Comparison of ENCODE assay signal across 8 cellular contexts in the genomic region with DNA sequence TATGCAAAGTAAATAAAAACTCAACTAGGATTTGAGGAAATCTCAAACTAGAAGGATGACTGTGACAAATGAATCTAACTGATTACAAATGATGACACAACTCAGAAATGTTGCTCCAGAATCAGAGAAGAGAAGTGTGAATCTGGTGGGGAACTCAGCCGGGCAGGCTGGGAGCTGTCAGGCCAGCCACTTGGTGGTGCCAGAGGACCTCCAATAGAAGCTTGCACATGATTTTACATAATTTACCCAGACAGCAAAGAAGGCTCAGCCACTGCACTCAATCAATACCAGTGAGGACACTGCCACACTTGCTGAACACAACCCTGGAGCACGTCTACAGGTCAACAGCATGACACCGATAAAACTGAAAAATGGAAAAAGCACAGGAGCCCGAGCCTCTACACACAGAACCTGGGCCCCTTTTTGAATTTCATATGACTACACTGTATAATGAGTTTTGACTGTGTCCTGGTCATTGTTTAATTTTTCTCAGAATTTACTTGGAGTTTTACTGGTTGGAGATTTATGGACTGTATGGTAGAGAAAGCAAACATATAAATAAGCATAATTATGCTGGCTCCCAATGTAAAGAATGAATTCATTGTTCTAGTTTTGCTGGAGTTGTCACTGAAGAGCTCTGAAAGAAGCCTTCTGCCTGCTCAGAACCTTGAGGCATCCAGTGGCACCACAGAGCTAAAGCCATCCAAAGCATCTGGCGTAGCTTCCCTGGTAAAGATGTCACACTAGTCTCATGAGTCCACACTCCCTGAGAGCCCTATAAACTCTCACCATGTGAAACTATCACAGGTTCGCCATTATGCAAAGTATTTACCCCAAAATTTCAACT.
A peak's percentile ranks its signal among the peaks of the same experiment; 100 is the strongest.
DNase-seq lines count a peak whose midpoint lies in the region; ATAC-seq, FAIRE-seq and TF ChIP-seq lines count a peak whose summit lies in the region.

No MANE protein-coding gene starts in this region.

- TF ChIP-seq EP300 in Ishikawa (IDR thresholded peaks at IDR 0.05; ENCODE audit: borderline replicate concordance): no peak

- TF ChIP-seq CTCF in adrenal gland (IDR thresholded peaks at IDR 0.05) (peak; percentile 58 to 91 (median 88)), left ventricle myocardium inferior (IDR thresholded peaks at IDR 0.05; ENCODE audit: borderline replicate concordance) (peak; percentile 86), psoas muscle (IDR thresholded peaks at IDR 0.05) (peak; percentile 88)

- 52 to 60% (median 53%) methylated on average over 6 of the region's 6 CpGs for WGBS in adrenal gland, 4 donors
- 56 to 63% (median 60%) methylated on average over 6 of the region's 6 CpGs for WGBS in psoas muscle, 3 donors

- no peak overlapping the region for H3K27ac ChIP-seq in adrenal gland
- no peak overlapping the region for H3K27ac ChIP-seq in left ventricle myocardium inferior (replicated peaks)
- H3K27ac ChIP-seq in psoas muscle: no peak overlapping the region

- H3K4me1 ChIP-seq in adrenal gland (replicated peaks in 1 of 2) (no peaks in the 10 kb centered on the region), left ventricle myocardium inferior (peaks cover 8% of the 10 kb centered on the region), psoas muscle (peaks cover 11% of the 10 kb centered on the region)

- peak; percentile 80 for ATAC-seq in GM21360 (IDR thresholded peaks at IDR 0.05; ENCODE audit: unreplicated experiment)
- ATAC-seq in psoas muscle: peak; percentile 74 to 94 (median 90)
- ATAC-seq in HG03520 (IDR thresholded peaks at IDR 0.05; ENCODE audit: unreplicated experiment): no peak

- intact Hi-C loops in adrenal gland (cut with DNase I) (no loop called here), left ventricle myocardium inferior (cut with micrococcal nuclease) (no loop called here), psoas muscle (cut with DNase I) (loop anchor here in 1 of 2 donors (10.0 kb wide), 2 partner anchors 488 to 698 kb away; no protein-coding TSS in a partner anchor)

- H3K36me3 ChIP-seq in adrenal gland (replicated peaks in 1 of 2) (no peaks in the 10 kb centered on the region), left ventricle myocardium inferior (no peaks in the 10 kb centered on the region), psoas muscle (ENCODE audit: insufficient read depth in 1 of 2, low read depth in 1 of 2) (no peaks in the 10 kb centered on the region)

- H3K9me3 ChIP-seq in adrenal gland (replicated peaks in 1 of 3): no peaks in the 10 kb centered on the region
- H3K9me3 ChIP-seq in left ventricle myocardium inferior (replicated peaks): no peaks in the 10 kb centered on the region
- no peaks in the 10 kb centered on the region for H3K9me3 ChIP-seq in psoas muscle

- peak; percentile 87 for TF ChIP-seq RAD21 in Ishikawa (IDR thresholded peaks at IDR 0.05; ENCODE audit: low read depth)

- FAIRE-seq in RCC 7860 (lab: Jason Lieb, UNC): no peak

- no peak for TF ChIP-seq POLR2A in adrenal gland (IDR thresholded peaks at IDR 0.05)

- H3K4me3 ChIP-seq in adrenal gland (no peak overlapping the region), left ventricle myocardium inferior (no peak overlapping the region), psoas muscle (no peak overlapping the region)

- DNase-seq in D341Med (ENCODE audit: low spot score) (peak; percentile 61), RCC 7860 (ENCODE audit: low spot score) (peak; percentile 22), adrenal gland (peak; percentile 68 to 87 (median 81)), left ventricle myocardium inferior (peak; percentile 54), psoas muscle (peak; percentile 64 to 83)

- H3K27me3 ChIP-seq in adrenal gland (peaks cover 10% of the 10 kb centered on the region), left ventricle myocardium inferior (ENCODE audit: low read depth) (peaks cover 37% of the 10 kb centered on the region), psoas muscle (ENCODE audit: insufficient read depth in 3 of 3, low read length in 2 of 3) (peaks cover 0 to 12% (median 0%) of the 10 kb centered on the region in 3 donors)

TF ChIP-seq in Ishikawa, 13 proteins besides CTCF, POLR2A, EP300 and RAD21:
- TF ChIP-seq EGR1 (IDR thresholded peaks at IDR 0.05) (no peak), TAF1 (IDR thresholded peaks at IDR 0.05; ENCODE audit: low read depth) (no peak), ZBTB7A (IDR thresholded peaks at IDR 0.05; ENCODE audit: low read depth) (no peak), YY1 (IDR thresholded peaks at IDR 0.05; ENCODE audit: low read depth) (no peak), CEBPB (IDR thresholded peaks at IDR 0.05) (no peak), MAX (IDR thresholded peaks at IDR 0.05) (no peak), TEAD4 (IDR thresholded peaks at IDR 0.05) (no peak), CREB1 (IDR thresholded peaks at IDR 0.05; ENCODE audit: low read depth) (no peak), FOXM1 (IDR thresholded peaks at IDR 0.05; ENCODE audit: borderline replicate concordance, low read depth) (no peak), NFIC (IDR thresholded peaks at IDR 0.05) (no peak), TCF12 (IDR thresholded peaks at IDR 0.05; ENCODE audit: low read depth) (no peak)
- TF ChIP-seq, protein P1, sequence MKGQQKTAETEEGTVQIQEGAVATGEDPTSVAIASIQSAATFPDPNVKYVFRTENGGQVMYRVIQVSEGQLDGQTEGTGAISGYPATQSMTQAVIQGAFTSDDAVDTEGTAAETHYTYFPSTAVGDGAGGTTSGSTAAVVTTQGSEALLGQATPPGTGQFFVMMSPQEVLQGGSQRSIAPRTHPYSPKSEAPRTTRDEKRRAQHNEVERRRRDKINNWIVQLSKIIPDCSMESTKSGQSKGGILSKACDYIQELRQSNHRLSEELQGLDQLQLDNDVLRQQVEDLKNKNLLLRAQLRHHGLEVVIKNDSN (IDR thresholded peaks at IDR 0.05): no peak
- TF ChIP-seq, protein P2, sequence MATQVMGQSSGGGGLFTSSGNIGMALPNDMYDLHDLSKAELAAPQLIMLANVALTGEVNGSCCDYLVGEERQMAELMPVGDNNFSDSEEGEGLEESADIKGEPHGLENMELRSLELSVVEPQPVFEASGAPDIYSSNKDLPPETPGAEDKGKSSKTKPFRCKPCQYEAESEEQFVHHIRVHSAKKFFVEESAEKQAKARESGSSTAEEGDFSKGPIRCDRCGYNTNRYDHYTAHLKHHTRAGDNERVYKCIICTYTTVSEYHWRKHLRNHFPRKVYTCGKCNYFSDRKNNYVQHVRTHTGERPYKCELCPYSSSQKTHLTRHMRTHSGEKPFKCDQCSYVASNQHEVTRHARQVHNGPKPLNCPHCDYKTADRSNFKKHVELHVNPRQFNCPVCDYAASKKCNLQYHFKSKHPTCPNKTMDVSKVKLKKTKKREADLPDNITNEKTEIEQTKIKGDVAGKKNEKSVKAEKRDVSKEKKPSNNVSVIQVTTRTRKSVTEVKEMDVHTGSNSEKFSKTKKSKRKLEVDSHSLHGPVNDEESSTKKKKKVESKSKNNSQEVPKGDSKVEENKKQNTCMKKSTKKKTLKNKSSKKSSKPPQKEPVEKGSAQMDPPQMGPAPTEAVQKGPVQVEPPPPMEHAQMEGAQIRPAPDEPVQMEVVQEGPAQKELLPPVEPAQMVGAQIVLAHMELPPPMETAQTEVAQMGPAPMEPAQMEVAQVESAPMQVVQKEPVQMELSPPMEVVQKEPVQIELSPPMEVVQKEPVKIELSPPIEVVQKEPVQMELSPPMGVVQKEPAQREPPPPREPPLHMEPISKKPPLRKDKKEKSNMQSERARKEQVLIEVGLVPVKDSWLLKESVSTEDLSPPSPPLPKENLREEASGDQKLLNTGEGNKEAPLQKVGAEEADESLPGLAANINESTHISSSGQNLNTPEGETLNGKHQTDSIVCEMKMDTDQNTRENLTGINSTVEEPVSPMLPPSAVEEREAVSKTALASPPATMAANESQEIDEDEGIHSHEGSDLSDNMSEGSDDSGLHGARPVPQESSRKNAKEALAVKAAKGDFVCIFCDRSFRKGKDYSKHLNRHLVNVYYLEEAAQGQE (IDR thresholded peaks at IDR 0.05; ENCODE audit: low read depth): no peak

Comparison
In these comparisons a context has a peak if more than half of its experiments do, and no peak if none do; other contexts are left out.
1. DNase-seq: peak in every context shown above with its lines; median percentile 81 in adrenal gland; 74 in psoas muscle; 61 in D341Med; 54 in left ventricle myocardium inferior; 22 in RCC 7860.